Comparison of ENCODE assay signal across 8 cellular contexts in genomic region chr1:172154571-172154970, GRCh38.
DNase-seq lines count a peak whose midpoint lies in the region; ATAC-seq and FAIRE-seq lines count a peak whose summit lies in the region.

No MANE protein-coding gene starts in this region.

- peak; percentile 78 for DNase-seq in RCC 7860 (ENCODE audit: low spot score)
- DNase-seq in fibroblast of the conjunctiva (ENCODE audit: low read depth): peak; percentile 57
- DNase-seq in NCI-H2107 treated with DMSO at 0.1 percent for 48 hours (lab: John Stamatoyannopoulos, UW; ENCODE audit: unreplicated experiment): no peak
- no peak for DNase-seq in left colon
- no peak for DNase-seq in COLO668 (lab: John Stamatoyannopoulos, UW; ENCODE audit: unreplicated experiment)
- DNase-seq in inferior parietal cortex (ENCODE audit: extremely low spot score): no peak

- peak; percentile 98 for ATAC-seq in GM18511 (IDR thresholded peaks at IDR 0.05; ENCODE audit: unreplicated experiment)
- peak; percentile 82 for ATAC-seq in HG02610 (IDR thresholded peaks at IDR 0.05; ENCODE audit: unreplicated experiment)
- ATAC-seq in left colon: no peak

- intact Hi-C loops in left colon (cut with DNase I, micrococcal nuclease): no loop called here

- peak; percentile 88 for FAIRE-seq in RCC 7860 (lab: Jason Lieb, UNC)

Comparison
In these comparisons a context has a peak if more than half of its experiments do, and no peak if none do; other contexts are left out.
1. DNase-seq: peak in RCC 7860 (single experiment) and fibroblast of the conjunctiva (single experiment); none in NCI-H2107 treated with DMSO at 0.1 percent for 48 hours (single experiment), left colon (0 of 2), COLO668 (single experiment) and inferior parietal cortex (single experiment).